ENCODE assay signal across 1 cellular context in the genomic region with DNA sequence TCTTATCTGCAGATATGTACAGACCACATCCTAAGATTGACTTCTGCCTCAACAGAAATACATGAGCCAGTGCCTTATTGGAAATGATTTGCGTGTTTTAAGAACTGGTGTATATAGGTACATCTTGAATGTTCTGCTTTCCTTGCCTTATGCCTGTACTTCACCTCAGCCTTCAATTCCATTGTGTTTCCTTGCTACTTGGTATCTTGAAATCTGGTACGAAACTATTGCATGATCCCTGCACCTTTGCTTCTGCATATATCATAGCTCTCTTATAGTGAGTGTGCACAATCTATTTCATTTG.
TF ChIP-seq lines count a peak whose summit lies in the region.

No MANE protein-coding gene starts in this region.

TF ChIP-seq in GM12878, 131 proteins besides CTCF, POLR2A, EP300 and RAD21 (continued from another document):
- TF ChIP-seq, protein P1, sequence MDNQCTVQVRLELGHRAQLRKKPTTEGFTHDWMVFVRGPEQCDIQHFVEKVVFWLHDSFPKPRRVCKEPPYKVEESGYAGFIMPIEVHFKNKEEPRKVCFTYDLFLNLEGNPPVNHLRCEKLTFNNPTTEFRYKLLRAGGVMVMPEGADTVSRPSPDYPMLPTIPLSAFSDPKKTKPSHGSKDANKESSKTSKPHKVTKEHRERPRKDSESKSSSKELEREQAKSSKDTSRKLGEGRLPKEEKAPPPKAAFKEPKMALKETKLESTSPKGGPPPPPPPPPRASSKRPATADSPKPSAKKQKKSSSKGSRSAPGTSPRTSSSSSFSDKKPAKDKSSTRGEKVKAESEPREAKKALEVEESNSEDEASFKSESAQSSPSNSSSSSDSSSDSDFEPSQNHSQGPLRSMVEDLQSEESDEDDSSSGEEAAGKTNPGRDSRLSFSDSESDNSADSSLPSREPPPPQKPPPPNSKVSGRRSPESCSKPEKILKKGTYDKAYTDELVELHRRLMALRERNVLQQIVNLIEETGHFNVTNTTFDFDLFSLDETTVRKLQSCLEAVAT (IDR thresholded peaks at IDR 0.05): 0 out of 2 replicates have a peak, but pooled peaks have one; percentile 13
TF ChIP-seq in GM12878: peak in this region for 1.
